8 cellular contexts compared by ENCODE assay signal in genomic region chr4:930827-931193, GRCh38. TPM values are rescaled to one million over a fixed set of nuclear protein-coding genes. Genes with fewer than 3 reads are reported as not detected.
A peak's percentile ranks its signal among the peaks of the same experiment; 100 is the strongest.
DNase-seq lines count a peak whose midpoint lies in the region; ATAC-seq and TF ChIP-seq lines count a peak whose summit lies in the region.

No MANE protein-coding gene starts in this region.

- peak overlapping the region; percentile 95 for H3K9ac ChIP-seq in BLaER1
- peak overlapping the region; percentile 97 for H3K9ac ChIP-seq in Karpas-422 (ENCODE audit: low read length)

- no peak for TF ChIP-seq CTCF in natural killer cell (IDR thresholded peaks at IDR 0.05)

- H3K27ac Mint-ChIP-seq in dendritic cell treated with granulocyte-macrophage colony-stimulating factor and Interleukin-4, amounts not matched to agents 40 ng/mL and 50 ng/mL, for 4 days, result peak overlapping the region; percentile 97
- H3K27ac Mint-ChIP-seq in natural killer cell, result peak overlapping the region; percentile 89 to 95

- peak overlapping the region; percentile 93 for H3K27ac ChIP-seq in BLaER1
- 0 out of 2 replicates have a peak overlapping the region, but pooled peaks have one; percentile 2 for H3K27ac ChIP-seq in Karpas-422 (ENCODE audit: low read length)

- H3K9me3 ChIP-seq in BLaER1, result no peaks in the 10 kb centered on the region
- no peaks in the 10 kb centered on the region for H3K9me3 ChIP-seq in Karpas-422 (ENCODE audit: low read length)

- no peaks in the 10 kb centered on the region for H3K9me2 ChIP-seq in Karpas-422 (replicated peaks; ENCODE audit: insufficient read depth, low read length)

- H3K27me3 ChIP-seq in BLaER1 (no peaks in the 10 kb centered on the region), Karpas-422 (ENCODE audit: low read length) (no peaks in the 10 kb centered on the region)

- H3K4me1 ChIP-seq in BLaER1 (peaks cover 43% of the 10 kb centered on the region), Karpas-422 (ENCODE audit: low read length) (peaks cover 37% of the 10 kb centered on the region)

- intact Hi-C loops in dendritic cell treated with granulocyte-macrophage colony-stimulating factor and Interleukin-4, amounts not matched to agents 40 ng/mL and 50 ng/mL, for 4 days (cut with micrococcal nuclease), result loop anchor here (5.0 kb wide), 1 partner anchor 56 kb away; the partner anchor contains the start of gene IDUA
- intact Hi-C loops in natural killer cell (cut with micrococcal nuclease), result loop anchor here (5.0 kb wide), 1 partner anchor 271 kb away; no protein-coding TSS in a partner anchor

- H3K36me3 Mint-ChIP-seq in dendritic cell treated with granulocyte-macrophage colony-stimulating factor and Interleukin-4, amounts not matched to agents 40 ng/mL and 50 ng/mL, for 4 days (ENCODE audit: low read depth), result peaks cover 40% of the 10 kb centered on the region
- H3K36me3 Mint-ChIP-seq in natural killer cell, result no peaks in the 10 kb centered on the region

- peaks cover 52% of the 10 kb centered on the region for H4K20me1 ChIP-seq in BLaER1
- H4K20me1 ChIP-seq in Karpas-422 (ENCODE audit: insufficient read depth, low read depth, low read length), result peaks cover 39% of the 10 kb centered on the region

- peaks cover 53% of the 10 kb centered on the region for H3K79me2 ChIP-seq in Karpas-422 (ENCODE audit: low read length)

- peak overlapping the region; percentile 97 for H3K4me2 ChIP-seq in BLaER1
- H3K4me2 ChIP-seq in Karpas-422 (ENCODE audit: low read depth, low read length, poor library complexity, severe bottlenecking), result peak overlapping the region; percentile 90

- no peak overlapping the region for H2AFZ ChIP-seq in Karpas-422 (ENCODE audit: low read length)

- DNase-seq in Karpas-422, result no peak
- no peak for DNase-seq in natural killer cell
- DNase-seq in UCSD-AML1 (lab: John Stamatoyannopoulos, UW; ENCODE audit: unreplicated experiment), result no peak
- DNase-seq in HuH-7.5 (ENCODE audit: low spot score), result no peak
- DNase-seq in NCI-H345 treated with DMSO at 0.1 percent for 48 hours (lab: John Stamatoyannopoulos, UW; ENCODE audit: unreplicated experiment), result no peak

- H3K27me3 Mint-ChIP-seq in dendritic cell treated with granulocyte-macrophage colony-stimulating factor and Interleukin-4, amounts not matched to agents 40 ng/mL and 50 ng/mL, for 4 days, result no peaks in the 10 kb centered on the region
- no peaks in the 10 kb centered on the region for H3K27me3 Mint-ChIP-seq in natural killer cell (ENCODE audit: low read depth in 2 of 2)

- ATAC-seq in natural killer cell (no peak), GM18858 (IDR thresholded peaks at IDR 0.05; ENCODE audit: unreplicated experiment) (no peak)

- H3K4me3 ChIP-seq in BLaER1 (peak overlapping the region; percentile 85), Karpas-422 (ENCODE audit: low read length) (peak overlapping the region; percentile 75)

- H3K36me3 ChIP-seq in BLaER1 (peaks cover 21% of the 10 kb centered on the region), Karpas-422 (ENCODE audit: insufficient read depth, low read length) (no peaks in the 10 kb centered on the region)

- no peaks in the 10 kb centered on the region for H3K9me3 Mint-ChIP-seq in dendritic cell treated with granulocyte-macrophage colony-stimulating factor and Interleukin-4, amounts not matched to agents 40 ng/mL and 50 ng/mL, for 4 days
- no peaks in the 10 kb centered on the region for H3K9me3 Mint-ChIP-seq in natural killer cell

- peaks cover 65% of the 10 kb centered on the region for H3K4me1 Mint-ChIP-seq in dendritic cell treated with granulocyte-macrophage colony-stimulating factor and Interleukin-4, amounts not matched to agents 40 ng/mL and 50 ng/mL, for 4 days (ENCODE audit: low read depth)
- H3K4me1 Mint-ChIP-seq in natural killer cell, result peaks cover 37 to 49% of the 10 kb centered on the region in 2 donors

- peak overlapping the region; percentile 97 for H3K4me3 Mint-ChIP-seq in dendritic cell treated with granulocyte-macrophage colony-stimulating factor and Interleukin-4, amounts not matched to agents 40 ng/mL and 50 ng/mL, for 4 days
- peak overlapping the region; percentile 94 for H3K4me3 Mint-ChIP-seq in natural killer cell

RNA-seq across cellular contexts. Expression of gene GAK, which starts 1.3 kb away (rescaled TPM):
- 48.8 and 76.6 TPM in 2 replicates for total RNA-seq in Karpas-422 (2014; rRNA removed; shearing (Covaris generic); ENCODE audit: low replicate concordance)
- total RNA-seq in natural killer cell, result 100 to 1,000 TPM; 349 to 358 (median 349) TPM

RNA-seq across cellular contexts. Expression of gene TMEM175, which starts 1.4 kb away (rescaled TPM):
- total RNA-seq in Karpas-422 (2014; rRNA removed; shearing (Covaris generic); ENCODE audit: low replicate concordance), result 15.1 and 28.1 TPM in 2 replicates
- 10 to 100 TPM; 72.8 to 79.8 (median 73.2) TPM for total RNA-seq in natural killer cell

RNA-seq across cellular contexts. Expression of gene DGKQ, which starts 42.6 kb away (rescaled TPM):
- total RNA-seq in Karpas-422 (2014; rRNA removed; shearing (Covaris generic); ENCODE audit: low replicate concordance), result 5.8 and 21.1 TPM in 2 replicates
- 10 to 100 TPM; 64.2 to 79.5 (median 65.2) TPM for total RNA-seq in natural killer cell

RNA-seq across cellular contexts. Expression of gene IDUA, which starts 56.0 kb away (rescaled TPM):
- total RNA-seq in Karpas-422 (2014; rRNA removed; shearing (Covaris generic); ENCODE audit: low replicate concordance), result 17.3 and 20.8 TPM in 2 replicates
- total RNA-seq in natural killer cell, result 10 to 100 TPM; 38.7 to 43.6 (median 43.0) TPM
